19 cellular contexts compared by ENCODE assay signal in the genomic region with DNA sequence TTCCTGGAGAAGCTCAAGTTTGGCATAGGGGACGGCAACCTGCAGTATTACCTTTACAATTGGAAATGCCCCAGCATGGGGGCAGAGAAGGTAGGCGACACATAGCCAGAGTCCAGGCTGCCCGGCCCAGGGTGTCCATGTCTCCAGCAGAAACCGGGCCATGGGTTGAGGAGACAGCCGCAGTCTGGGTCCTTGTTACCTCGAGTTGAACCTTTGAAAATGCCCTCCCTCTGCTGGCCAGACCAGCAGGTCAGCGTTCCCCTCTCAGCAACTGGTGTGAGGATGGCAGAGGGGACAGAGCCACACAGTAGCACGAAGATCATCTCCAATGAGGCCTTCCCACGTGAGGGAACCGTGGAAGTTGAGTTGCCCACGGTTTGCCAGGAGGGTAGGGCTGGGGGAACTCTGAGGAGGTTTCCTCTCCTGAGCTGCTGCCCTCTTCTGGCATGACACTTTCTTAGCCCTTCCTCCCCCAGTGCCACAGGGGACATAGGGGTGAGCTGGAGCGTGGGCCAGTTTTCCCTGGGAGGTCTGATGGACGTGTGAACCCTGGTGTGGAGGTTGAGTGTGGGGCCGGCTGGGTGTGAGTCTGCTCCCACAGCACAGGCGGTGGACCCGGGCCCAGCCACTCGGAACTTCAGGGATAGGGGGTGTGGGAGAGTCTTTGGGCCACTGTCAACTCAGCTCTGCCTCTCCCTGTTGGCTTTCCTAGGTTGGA. TPM values are rescaled to one million over a fixed set of nuclear protein-coding genes. Genes with fewer than 3 reads are reported as not detected.
DNase-seq lines count a peak whose midpoint lies in the region; ATAC-seq and TF ChIP-seq lines count a peak whose summit lies in the region.
"Had no signal": no experiment of that assay in that cellular context is flagged by ENCODE, and none has a peak within 500 bp of the region (broad histone marks: within the 10 kb centered on the region; RNA-seq: fewer than 3 reads in every experiment).

No MANE protein-coding gene starts in this region.

- peaks cover 82% of the 10 kb centered on the region for H3K36me3 Mint-ChIP-seq in stimulated activated effector memory CD8-positive, alpha-beta T cell treated with anti-CD3 and anti-CD28 coated beads, Interleukin-12 subunit alpha, Interleukin-12 subunit beta, amount 100 ng/mL, for 72 hours

- H3K27me3 ChIP-seq in left ventricle myocardium inferior (ENCODE audit: low read depth), result no peaks in the 10 kb centered on the region
- H3K27me3 ChIP-seq: cardiac muscle cell, pancreas, SJSA1, spleen, upper lobe of right lung had no signal

- DNase-seq in left ventricle myocardium inferior, result no peak
- no peak for DNase-seq in left cardiac atrium
- DNase-seq in choroid plexus epithelial cell (ENCODE audit: low read depth), result no peak
- DNase-seq in stimulated activated effector memory CD8-positive, alpha-beta T cell treated with anti-CD3 and anti-CD28 coated beads, Interleukin-12 subunit alpha, Interleukin-12 subunit beta, amount 100 ng/mL, for 72 hours (ENCODE audit: low spot score in 2 of 2), result no peak
- DNase-seq in KG1 (lab: John Stamatoyannopoulos, UW), result no peak
- DNase-seq in SKM-1 treated with dmso at 0.1 percent for 144 hours (lab: John Stamatoyannopoulos, UW; ENCODE audit: unreplicated experiment), result no peak
- DNase-seq: activated CD4-positive, alpha-beta T cell treated with anti-CD3 and anti-CD28 coated beads, Interleukin-2, amount 10 ng/mL, durations not matched to agents 7 days and 5 days; activated naive CD8-positive, alpha-beta T cell treated with anti-CD3 and anti-CD28 coated beads for 36 hours; activated T-cell treated with anti-CD3 and anti-CD28 coated beads, Interleukin-2, amount 50 U/mL, for 24 hours; CD8-positive, alpha-beta T cell; effector memory CD4-positive, alpha-beta T cell; NCI-H1436 treated with DMSO at 0.1 percent for 48 hours; NCI-H226; pancreas; spleen; stimulated activated naive CD8-positive, alpha-beta T cell treated with anti-CD3 and anti-CD28 coated beads, Interleukin-15, Interleukin-2, amounts not matched to agents 100 U/mL and 50 U/mL, for 24 hours; upper lobe of right lung had no signal

- no peak overlapping the region for H3K4me3 Mint-ChIP-seq in stimulated activated effector memory CD8-positive, alpha-beta T cell treated with anti-CD3 and anti-CD28 coated beads, Interleukin-12 subunit alpha, Interleukin-12 subunit beta, amount 100 ng/mL, for 72 hours
- H3K4me3 Mint-ChIP-seq: activated CD4-positive, alpha-beta T cell treated with anti-CD3 and anti-CD28 coated beads, Interleukin-2, amount 10 ng/mL, durations not matched to agents 7 days and 5 days; activated naive CD8-positive, alpha-beta T cell treated with anti-CD3 and anti-CD28 coated beads for 36 hours; activated T-cell treated with anti-CD3 and anti-CD28 coated beads, Interleukin-2, amount 50 U/mL, for 24 hours; CD8-positive, alpha-beta T cell had no signal

- H3K9me3 ChIP-seq in left ventricle myocardium inferior (replicated peaks), result no peaks in the 10 kb centered on the region
- H3K9me3 ChIP-seq: pancreas, SJSA1, spleen, upper lobe of right lung had no signal

- ATAC-seq in left cardiac atrium, result no peak
- no peak for ATAC-seq in stimulated activated effector memory CD8-positive, alpha-beta T cell treated with anti-CD3 and anti-CD28 coated beads, Interleukin-12 subunit alpha, Interleukin-12 subunit beta, amount 100 ng/mL, for 72 hours
- ATAC-seq: CD8-positive, alpha-beta T cell; pancreas; upper lobe of right lung had no signal

- H3K36me3 ChIP-seq in left ventricle myocardium inferior, result peaks cover 78% of the 10 kb centered on the region

- peaks cover 88% of the 10 kb centered on the region for H3K4me1 ChIP-seq in left ventricle myocardium inferior
- H3K4me1 ChIP-seq: pancreas, SJSA1, upper lobe of right lung had no signal

- intact Hi-C loops in left ventricle myocardium inferior (cut with micrococcal nuclease), result no loop called here
- intact Hi-C loops in left cardiac atrium (cut with DNase I), result no loop called here

- H3K4me1 Mint-ChIP-seq in stimulated activated effector memory CD8-positive, alpha-beta T cell treated with anti-CD3 and anti-CD28 coated beads, Interleukin-12 subunit alpha, Interleukin-12 subunit beta, amount 100 ng/mL, for 72 hours, result peaks cover 5% of the 10 kb centered on the region
- H3K4me1 Mint-ChIP-seq: activated CD4-positive, alpha-beta T cell treated with anti-CD3 and anti-CD28 coated beads, Interleukin-2, amount 10 ng/mL, durations not matched to agents 7 days and 5 days; activated naive CD8-positive, alpha-beta T cell treated with anti-CD3 and anti-CD28 coated beads for 36 hours had no signal

- no peak overlapping the region for H3K4me3 ChIP-seq in left ventricle myocardium inferior
- no peak overlapping the region for H3K4me3 ChIP-seq in choroid plexus epithelial cell (ENCODE audit: low read depth, low read length)
- H3K4me3 ChIP-seq: cardiac muscle cell, pancreas, SJSA1, spleen, upper lobe of right lung had no signal

- H3K27ac ChIP-seq in left ventricle myocardium inferior (replicated peaks), result peak overlapping the region; percentile 95
- H3K27ac ChIP-seq: cardiac muscle cell, pancreas, SJSA1, spleen, upper lobe of right lung had no signal

- no peaks in the 10 kb centered on the region for H3K9me3 Mint-ChIP-seq in stimulated activated effector memory CD8-positive, alpha-beta T cell treated with anti-CD3 and anti-CD28 coated beads, Interleukin-12 subunit alpha, Interleukin-12 subunit beta, amount 100 ng/mL, for 72 hours
- H3K9me3 Mint-ChIP-seq: activated CD4-positive, alpha-beta T cell treated with anti-CD3 and anti-CD28 coated beads, Interleukin-2, amount 10 ng/mL, durations not matched to agents 7 days and 5 days; activated naive CD8-positive, alpha-beta T cell treated with anti-CD3 and anti-CD28 coated beads for 36 hours; activated T-cell treated with anti-CD3 and anti-CD28 coated beads, Interleukin-2, amount 50 U/mL, for 24 hours; CD8-positive, alpha-beta T cell had no signal

- peak overlapping the region; percentile 12 for H3K27ac Mint-ChIP-seq in stimulated activated effector memory CD8-positive, alpha-beta T cell treated with anti-CD3 and anti-CD28 coated beads, Interleukin-12 subunit alpha, Interleukin-12 subunit beta, amount 100 ng/mL, for 72 hours
- H3K27ac Mint-ChIP-seq: activated CD4-positive, alpha-beta T cell treated with anti-CD3 and anti-CD28 coated beads, Interleukin-2, amount 10 ng/mL, durations not matched to agents 7 days and 5 days; activated naive CD8-positive, alpha-beta T cell treated with anti-CD3 and anti-CD28 coated beads for 36 hours; CD8-positive, alpha-beta T cell had no signal

- TF ChIP-seq CTCF in left ventricle myocardium inferior (IDR thresholded peaks at IDR 0.05; ENCODE audit: borderline replicate concordance) (no peak), choroid plexus epithelial cell (conservative IDR thresholded peaks at IDR 0.05; ENCODE audit: low read depth, low read length) (peak; percentile 13)

RNA-seq across cellular contexts. Expression of a gene that starts 27.2 kb away (rescaled TPM):
- total RNA-seq in left ventricle myocardium inferior, result 146 TPM
- total RNA-seq in left cardiac atrium, result 100 to 1,000 TPM in 1 of 2 donors, 10 to 100 TPM in 1; 92.1 to 132 TPM

RNA-seq across cellular contexts. Expression of a gene that starts 30.4 kb away (rescaled TPM):
- total RNA-seq in left ventricle myocardium inferior, result 6.4 TPM
- total RNA-seq in left cardiac atrium, result 1 to 10 TPM; 8.4 to 8.7 TPM

RNA-seq across cellular contexts. Expression of a gene that starts 43.2 kb away (rescaled TPM):
- total RNA-seq in left ventricle myocardium inferior (28.8 TPM), left cardiac atrium (10 to 100 TPM; 27.8 to 31.7 TPM)

RNA-seq across cellular contexts. Expression of a gene that starts 43.9 kb away (rescaled TPM):
- total RNA-seq in left ventricle myocardium inferior, result 86.0 TPM
- total RNA-seq in left cardiac atrium, result 10 to 100 TPM; 66.6 to 92.4 TPM

RNA-seq across cellular contexts. Expression of a gene that starts 53.6 kb away (rescaled TPM):
- total RNA-seq in left ventricle myocardium inferior (25.9 TPM), left cardiac atrium (10 to 100 TPM; 30.9 to 33.2 TPM)
